ENCODE assay signal across 8 cellular contexts in the genomic region with DNA sequence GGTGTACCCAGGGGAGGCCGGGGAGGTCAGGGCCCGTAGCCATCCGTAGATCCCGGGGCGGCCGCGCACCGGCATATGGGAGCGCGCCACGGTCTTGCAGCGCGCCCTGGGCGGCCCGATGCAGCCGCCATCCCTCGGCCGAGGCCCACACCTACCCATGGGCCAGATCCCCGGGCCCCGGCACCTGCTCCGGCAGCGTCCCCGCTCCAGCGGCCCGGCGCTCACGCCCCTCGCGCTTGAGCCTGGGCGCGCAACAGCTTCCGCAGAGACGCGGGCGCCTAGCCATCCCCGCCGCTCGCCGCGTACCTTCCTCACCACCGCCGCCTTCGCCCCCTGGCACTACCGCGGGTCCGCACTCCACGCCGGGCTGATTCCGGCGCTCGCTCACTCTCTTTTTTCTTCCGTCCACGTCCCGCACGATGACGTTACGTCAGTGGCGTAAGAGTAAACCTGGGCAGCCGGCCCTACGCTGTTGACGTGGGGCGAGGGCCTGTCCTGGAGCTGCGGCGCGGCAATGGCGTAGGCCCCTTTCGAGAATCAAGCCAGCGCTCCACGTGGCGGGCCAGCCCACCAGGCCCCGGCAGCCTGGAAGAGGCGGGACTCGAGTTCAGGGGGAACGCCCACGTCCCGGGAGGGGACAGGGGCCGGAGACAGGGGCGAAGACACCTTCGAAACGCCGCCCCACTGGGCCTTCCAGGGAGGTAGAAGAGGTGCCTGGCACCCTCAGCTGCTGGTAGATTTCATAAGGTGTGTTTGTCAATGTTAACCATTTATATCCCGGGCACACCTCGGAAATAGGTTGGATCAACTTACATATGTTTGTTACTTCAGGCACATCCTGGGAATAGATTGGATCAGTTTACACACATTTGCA. TPM values are rescaled to one million over a fixed set of nuclear protein-coding genes. Genes with fewer than 3 reads are reported as not detected.
DNase-seq lines count a peak whose midpoint lies in the region; ATAC-seq, FAIRE-seq and TF ChIP-seq lines count a peak whose summit lies in the region.

Gene ALDH18A1 (minus strand): TSS at position 421 of the 874 bp plus-strand sequence. CDS start 3,334 bp downstream, outside the sequence.

- no peaks in the 10 kb centered on the region for H3K4me1 ChIP-seq in mucosa of descending colon (ENCODE audit: low read depth)

- no peak for FAIRE-seq in D721Med (lab: Jason Lieb, UNC)
- FAIRE-seq in HTR-8/SVneo (lab: Jason Lieb, UNC): peak; percentile 94

- H3K9me3 ChIP-seq in mucosa of descending colon: no peaks in the 10 kb centered on the region

- H3K4me3 ChIP-seq in epithelial cell of esophagus (ENCODE audit: low read length) (peak within 1 kb of the TSS; percentile 77), mucosa of descending colon (peak within 1 kb of the TSS; percentile 52)

- peak; percentile 88 for ATAC-seq in GM21381 (IDR thresholded peaks at IDR 0.05; ENCODE audit: unreplicated experiment)
- ATAC-seq in mucosa of descending colon: peak; percentile 97

- peak; percentile 72 for DNase-seq in D721Med (ENCODE audit: insufficient read length, low spot score)
- DNase-seq in HTR-8/SVneo (ENCODE audit: insufficient read length, low spot score): peak; percentile 85
- peak; percentile 97 for DNase-seq in OCI-M1 (lab: John Stamatoyannopoulos, UW)
- DNase-seq in activated T-cell treated with anti-CD3 and anti-CD28 coated beads for 1 hour (ENCODE audit: low read depth): peak; percentile 86
- peak; percentile 84 for DNase-seq in epithelial cell of esophagus (ENCODE audit: low read depth)
- DNase-seq in mucosa of descending colon: peak; percentile 96 to 97 (median 96)
- DNase-seq in stimulated activated CD8-positive, alpha-beta memory T cell treated with anti-CD3 and anti-CD28 coated beads, Interleukin-4, amount 100 ng/mL, for 1 hour (ENCODE audit: low read depth in 2 of 2, low spot score in 1 of 2): peak; percentile 80 to 85

- H3K36me3 ChIP-seq in mucosa of descending colon (ENCODE audit: low read depth): no peaks in the 10 kb centered on the region

- intact Hi-C loops in mucosa of descending colon (cut with DNase I, micrococcal nuclease): no loop called here

- TF ChIP-seq CTCF in D721Med (IDR thresholded peaks at IDR 0.05; ENCODE audit: insufficient read depth, missing control alignments) (no peak), epithelial cell of esophagus (IDR thresholded peaks at IDR 0.05; ENCODE audit: insufficient read depth, low read depth, low read length, missing control alignments) (no peak), mucosa of descending colon (IDR thresholded peaks at IDR 0.05) (no peak)

RNA-seq across cellular contexts. Expression of gene ALDH18A1, which starts in this region (rescaled TPM):
- total RNA-seq in mucosa of descending colon: 100 to 1,000 TPM in 2 of 3 donors, 10 to 100 TPM in 1; 85.6 to 230 (median 101) TPM

Comparison
In these comparisons a context has a peak if more than half of its experiments do, and no peak if none do; other contexts are left out.
1. Peak in every context shown above with its lines: DNase-seq, ATAC-seq and H3K4me3 ChIP-seq.